8 cellular contexts compared by ENCODE assay signal in genomic region chr4:3074846-3075651, GRCh38. TPM values are rescaled to one million over a fixed set of nuclear protein-coding genes. Genes with fewer than 3 reads are reported as not detected.
DNase-seq lines count a peak whose midpoint lies in the region; ATAC-seq, FAIRE-seq and TF ChIP-seq lines count a peak whose summit lies in the region.

No MANE protein-coding gene starts in this region.

- peaks cover 17 to 59% (median 45%) of the 10 kb centered on the region in 4 donors for H3K4me1 ChIP-seq in stomach

- no peaks in the 10 kb centered on the region for H3K36me3 ChIP-seq in stomach

- TF ChIP-seq CTCF in GM10248 (IDR thresholded peaks at IDR 0.05; ENCODE audit: control extremely low read depth, extremely low read depth, low read depth, missing control alignments) (no peak), stomach (IDR thresholded peaks at IDR 0.05) (no peak), D721Med (IDR thresholded peaks at IDR 0.05; ENCODE audit: insufficient read depth, missing control alignments) (no peak)

- no peak for TF ChIP-seq EP300 in stomach (IDR thresholded peaks at IDR 0.05)

- 0 to 1% (median 0%) methylated on average over 21 to 60 of the region's 60 CpGs for WGBS in stomach, 5 donors

- FAIRE-seq in D721Med (lab: Jason Lieb, UNC): no peak

- DNase-seq in GM10248 (ENCODE audit: extremely low spot score): peak; percentile 66
- DNase-seq in NOMO-1 treated with DMSO at 0.1 percent for 48 hours (lab: John Stamatoyannopoulos, UW; ENCODE audit: unreplicated experiment): peak; percentile 72
- DNase-seq in activated T-cell treated with anti-CD3 and anti-CD28 coated beads for 24 hours (ENCODE audit: low read depth): peak; percentile 30
- DNase-seq in epithelial cell of prostate (ENCODE audit: low read depth, low spot score): no peak
- DNase-seq in myocyte (ENCODE audit: low read depth): peak; percentile 65
- DNase-seq in stomach: peak; percentile 42
- no peak for DNase-seq in D721Med (ENCODE audit: insufficient read length, low spot score)

- ATAC-seq in HG03439 (IDR thresholded peaks at IDR 0.05; ENCODE audit: unreplicated experiment): peak; percentile 19

- intact Hi-C loops in stomach (cut with DNase I; ENCODE audit: low total_unique reads): no loop called here

- no peaks in the 10 kb centered on the region for H3K27me3 ChIP-seq in stomach

- H3K4me3 ChIP-seq in stomach: peak overlapping the region; percentile 77 to 98 (median 93)

- no peaks in the 10 kb centered on the region for H3K9me3 ChIP-seq in stomach

- CTCF ChIA-PET in GM10248 (lab: Yijun Ruan, JAX): interaction anchor here (1.1 kb wide), 1 partner anchor 33 kb away, joined by 3 read pairs; no protein-coding TSS in a partner anchor

- peak overlapping the region; percentile 75 for H3K27ac ChIP-seq in epithelial cell of prostate
- H3K27ac ChIP-seq in stomach: peak overlapping the region; percentile 89 to 94 (median 91)

- POLR2A ChIA-PET in GM10248 (lab: Yijun Ruan, JAX): interaction anchor here (0.6 kb wide), 1 partner anchor 1446 kb away, joined by 3 read pairs; no protein-coding TSS in a partner anchor

- TF ChIP-seq POLR2A in stomach (IDR thresholded peaks at IDR 0.05): no peak

RNA-seq across cellular contexts. Expression of gene HTT, which starts 0.6 kb away (rescaled TPM):
- total RNA-seq in myocyte: 17.5 and 66.1 TPM in 2 replicates
- 20.6 TPM for polyA plus RNA-seq in myocyte (2012)
- total RNA-seq in stomach: 10 to 100 TPM; 39.0 to 95.7 (median 74.7) TPM
- polyA plus RNA-seq in stomach: 10 to 100 TPM in 1 of 3 donors, 1 to 10 TPM in 2; 3.4 to 14.3 (median 7.3) TPM

RNA-seq across cellular contexts. Expression of gene HTT-AS, which starts 0.7 kb away (rescaled TPM):
- total RNA-seq in myocyte (not detected in 2 replicates), stomach (not detected)
- not detected for polyA plus RNA-seq in myocyte (2012)
- polyA plus RNA-seq in stomach: not detected

Comparison
In these comparisons a context has a peak if more than half of its experiments do, and no peak if none do; other contexts are left out.
1. DNase-seq: peak in GM10248 (single experiment), NOMO-1 treated with DMSO at 0.1 percent for 48 hours (single experiment), activated T-cell treated with anti-CD3 and anti-CD28 coated beads for 24 hours (single experiment), myocyte (single experiment) and stomach (single experiment); none in epithelial cell of prostate (single experiment) and D721Med (single experiment).